ENCODE assay signal across 8 cellular contexts in the genomic region with DNA sequence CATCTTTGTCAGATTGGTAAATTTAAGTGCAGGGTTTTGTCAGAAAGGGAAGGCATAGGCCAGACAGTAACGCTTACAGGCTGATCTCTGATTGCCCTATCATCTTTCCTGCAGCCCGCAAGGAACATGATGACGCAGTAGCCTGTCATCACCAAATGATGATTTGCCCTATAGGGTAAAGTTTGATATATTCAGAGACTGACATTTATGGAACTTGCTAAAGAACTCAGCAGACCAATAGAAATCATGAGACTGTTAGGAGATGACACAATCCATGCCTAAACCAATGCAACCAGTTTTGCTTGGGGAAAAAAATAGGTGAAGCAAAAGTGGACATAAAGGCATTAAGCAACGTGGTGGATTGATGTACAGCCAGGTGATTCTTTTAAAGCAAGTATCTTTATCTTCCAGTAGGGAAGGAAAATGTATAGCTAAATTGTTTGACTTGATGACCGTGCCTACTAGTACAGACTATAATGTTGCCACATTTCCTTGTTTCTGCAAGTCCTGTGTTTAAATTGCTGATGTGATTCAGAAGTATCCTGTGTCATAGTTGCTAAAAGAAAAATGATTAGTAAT. TPM values are rescaled to one million over a fixed set of nuclear protein-coding genes. Genes with fewer than 3 reads are reported as not detected.
DNase-seq lines count a peak whose midpoint lies in the region; ATAC-seq and TF ChIP-seq lines count a peak whose summit lies in the region.

No MANE protein-coding gene starts in this region.

- peaks cover 68% of the 10 kb centered on the region for H3K4me1 Mint-ChIP-seq in activated CD4-positive, alpha-beta T cell treated with anti-CD3 and anti-CD28 coated beads for 36 hours

- intact Hi-C loops in activated CD4-positive, alpha-beta T cell treated with anti-CD3 and anti-CD28 coated beads for 36 hours (cut with DNase I, micrococcal nuclease): loop anchor here (2.0 to 10.0 kb wide), 8 partner anchors 60 to 1670 kb away; a partner anchor contains a TSS

- peak overlapping the region; percentile 71 for H3K4me3 ChIP-seq in epithelial cell of esophagus (ENCODE audit: low read length)
- no peak overlapping the region for H3K4me3 ChIP-seq in skeletal muscle cell (ENCODE audit: low read depth, low read length)

- ATAC-seq in activated CD4-positive, alpha-beta T cell treated with anti-CD3 and anti-CD28 coated beads for 36 hours: peak; percentile 17
- no peak for ATAC-seq in GM18858 (IDR thresholded peaks at IDR 0.05; ENCODE audit: unreplicated experiment)
- no peak for ATAC-seq in GM19328 (IDR thresholded peaks at IDR 0.05; ENCODE audit: unreplicated experiment)
- ATAC-seq in HG03439 (IDR thresholded peaks at IDR 0.05; ENCODE audit: unreplicated experiment): no peak

- H3K9me3 Mint-ChIP-seq in activated CD4-positive, alpha-beta T cell treated with anti-CD3 and anti-CD28 coated beads for 36 hours (ENCODE audit: low read depth): peaks cover 5% of the 10 kb centered on the region

- DNase-seq in activated CD4-positive, alpha-beta T cell treated with anti-CD3 and anti-CD28 coated beads for 36 hours: peak; percentile 54
- DNase-seq in activated CD4-positive, alpha-beta T cell treated with anti-CD3 and anti-CD28 coated beads, Interleukin-2, amount 50 U/mL, for 1 hour: no peak
- peak; percentile 40 for DNase-seq in RWPE1 (ENCODE audit: low spot score)
- DNase-seq in epithelial cell of esophagus (ENCODE audit: low read depth): peak; percentile 91
- peak; percentile 44 for DNase-seq in skeletal muscle cell (ENCODE audit: low read depth)

- CTCF ChIA-PET in activated CD4-positive, alpha-beta T cell treated with anti-CD3 and anti-CD28 coated beads for 36 hours (lab: Charles Lee): interaction anchor here (1.6 kb wide), 1 partner anchor 9 kb away, joined by 3 read pairs; no protein-coding TSS in a partner anchor
- CTCF ChIA-PET in RWPE1 (lab: Yijun Ruan, JAX): no interaction called here

- TF ChIP-seq CTCF in RWPE1 (conservative IDR thresholded peaks at IDR 0.05; ENCODE audit: low read depth) (no peak), epithelial cell of esophagus (IDR thresholded peaks at IDR 0.05; ENCODE audit: insufficient read depth, low read depth, low read length, missing control alignments) (no peak)

- peaks cover 41% of the 10 kb centered on the region for H3K36me3 Mint-ChIP-seq in activated CD4-positive, alpha-beta T cell treated with anti-CD3 and anti-CD28 coated beads for 36 hours (ENCODE audit: low read depth)

- peak overlapping the region; percentile 80 for H3K4me3 Mint-ChIP-seq in activated CD4-positive, alpha-beta T cell treated with anti-CD3 and anti-CD28 coated beads for 36 hours

- POLR2A ChIA-PET in activated CD4-positive, alpha-beta T cell treated with anti-CD3 and anti-CD28 coated beads for 36 hours (lab: Charles Lee): no interaction called here
- POLR2A ChIA-PET in RWPE1 (lab: Yijun Ruan, JAX; ENCODE audit: low non-redundant PET): no interaction called here

- no peaks in the 10 kb centered on the region for H3K27me3 Mint-ChIP-seq in activated CD4-positive, alpha-beta T cell treated with anti-CD3 and anti-CD28 coated beads for 36 hours

- no peak overlapping the region for H3K27ac ChIP-seq in RWPE1

- H3K27ac Mint-ChIP-seq in activated CD4-positive, alpha-beta T cell treated with anti-CD3 and anti-CD28 coated beads for 36 hours: peak overlapping the region; percentile 84

RNA-seq across cellular contexts. Expression of a gene that starts 2.4 kb away (rescaled TPM):
- 10 to 100 TPM; 34.0 to 38.3 TPM for total RNA-seq in activated CD4-positive, alpha-beta T cell treated with anti-CD3 and anti-CD28 coated beads for 36 hours
